Comparison of ENCODE assay signal across 1 cellular context in genomic region chr19:45098521-45099464, GRCh38.
TF ChIP-seq lines count a peak whose summit lies in the region.

No MANE protein-coding gene starts in this region.

TF ChIP-seq in A549, 52 proteins besides CTCF, POLR2A, EP300 and RAD21 (continued from another document):
- no peak for TF ChIP-seq EHMT2 (IDR thresholded peaks at IDR 0.05; ENCODE audit: low read depth)
